ENCODE assay signal across 1 cellular context in genomic region chr2:45649855-45650806, GRCh38.
A peak's percentile ranks its signal among the peaks of the same experiment; 100 is the strongest.
TF ChIP-seq lines count a peak whose summit lies in the region.

No MANE protein-coding gene starts in this region.

TF ChIP-seq in HepG2, 621 proteins besides CTCF, POLR2A, EP300 and RAD21 (continued from another document and continues in another):
- no peak for TF ChIP-seq MYNN (CRISPR knock-in tag; IDR thresholded peaks at IDR 0.05; ENCODE audit: low read depth)
- TF ChIP-seq ZBTB33 (CRISPR knock-in tag; IDR thresholded peaks at IDR 0.05): peak; percentile 10; the same call in 1 of the 2 replicates
- TF ChIP-seq ESRRA (CRISPR knock-in tag; IDR thresholded peaks at IDR 0.05; ENCODE audit: low read depth): peak; percentile 42; the same call in 1 of the 2 replicates
- TF ChIP-seq, protein P1, sequence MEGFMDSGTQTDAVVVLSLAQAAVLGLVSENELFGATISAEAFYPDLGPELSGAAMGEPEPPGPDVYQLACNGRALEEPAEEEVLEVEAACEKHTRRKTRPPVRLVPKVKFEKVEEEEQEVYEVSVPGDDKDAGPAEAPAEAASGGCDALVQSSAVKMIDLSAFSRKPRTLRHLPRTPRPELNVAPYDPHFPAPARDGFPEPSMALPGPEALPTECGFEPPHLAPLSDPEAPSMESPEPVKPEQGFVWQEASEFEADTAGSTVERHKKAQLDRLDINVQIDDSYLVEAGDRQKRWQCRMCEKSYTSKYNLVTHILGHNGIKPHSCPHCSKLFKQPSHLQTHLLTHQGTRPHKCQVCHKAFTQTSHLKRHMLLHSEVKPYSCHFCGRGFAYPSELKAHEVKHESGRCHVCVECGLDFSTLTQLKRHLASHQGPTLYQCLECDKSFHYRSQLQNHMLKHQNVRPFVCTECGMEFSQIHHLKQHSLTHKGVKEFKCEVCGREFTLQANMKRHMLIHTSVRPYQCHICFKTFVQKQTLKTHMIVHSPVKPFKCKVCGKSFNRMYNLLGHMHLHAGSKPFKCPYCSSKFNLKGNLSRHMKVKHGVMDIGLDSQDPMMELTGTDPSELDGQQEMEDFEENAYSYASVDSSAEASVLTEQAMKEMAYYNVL (CRISPR knock-in tag; IDR thresholded peaks at IDR 0.05; ENCODE audit: borderline replicate concordance): no peak
- no peak for TF ChIP-seq HNRNPUL1 (IDR thresholded peaks at IDR 0.05; ENCODE audit: low read depth, low read length)
- TF ChIP-seq EED (CRISPR knock-in tag; IDR thresholded peaks at IDR 0.05): no peak
- peak; percentile 19; the same call in 1 of the 2 replicates for TF ChIP-seq ISL2 (CRISPR knock-in tag; IDR thresholded peaks at IDR 0.05)
- TF ChIP-seq LRRFIP1 (CRISPR knock-in tag; conservative IDR thresholded peaks at IDR 0.05): no peak
- TF ChIP-seq RARA (CRISPR knock-in tag; IDR thresholded peaks at IDR 0.05): no peak; the same call in none of the 2 replicates
- 0 out of 2 replicates have a peak, but pooled peaks have one; percentile 18 for TF ChIP-seq ZNF354B (CRISPR knock-in tag; IDR thresholded peaks at IDR 0.05)
- TF ChIP-seq KLF6 (CRISPR knock-in tag; IDR thresholded peaks at IDR 0.05): no peak
- TF ChIP-seq ZKSCAN8 (CRISPR knock-in tag; IDR thresholded peaks at IDR 0.05; ENCODE audit: borderline replicate concordance): 0 out of 2 replicates have a peak, but pooled peaks have one; percentile 29
- no peak; the same call in 1 of the 2 replicates for TF ChIP-seq ZNF574 (CRISPR knock-in tag; IDR thresholded peaks at IDR 0.05)
- TF ChIP-seq ZBTB38 (CRISPR knock-in tag; IDR thresholded peaks at IDR 0.05): no peak
- TF ChIP-seq, protein P2, sequence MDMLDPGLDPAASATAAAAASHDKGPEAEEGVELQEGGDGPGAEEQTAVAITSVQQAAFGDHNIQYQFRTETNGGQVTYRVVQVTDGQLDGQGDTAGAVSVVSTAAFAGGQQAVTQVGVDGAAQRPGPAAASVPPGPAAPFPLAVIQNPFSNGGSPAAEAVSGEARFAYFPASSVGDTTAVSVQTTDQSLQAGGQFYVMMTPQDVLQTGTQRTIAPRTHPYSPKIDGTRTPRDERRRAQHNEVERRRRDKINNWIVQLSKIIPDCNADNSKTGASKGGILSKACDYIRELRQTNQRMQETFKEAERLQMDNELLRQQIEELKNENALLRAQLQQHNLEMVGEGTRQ (IDR thresholded peaks at IDR 0.05; ENCODE audit: low read depth, low read length): peak; percentile 87
- TF ChIP-seq, protein P2 (CRISPR knock-in tag; IDR thresholded peaks at IDR 0.05; ENCODE audit: borderline replicate concordance): peak; percentile 93; the same call in 1 of the 2 replicates
- no peak for TF ChIP-seq HHEX (CRISPR knock-in tag; IDR thresholded peaks at IDR 0.05)
- TF ChIP-seq ZNF552 (CRISPR knock-in tag; IDR thresholded peaks at IDR 0.05; ENCODE audit: borderline replicate concordance): no peak
- TF ChIP-seq SPEN (CRISPR knock-in tag; IDR thresholded peaks at IDR 0.05; ENCODE audit: low read depth): no peak
- no peak for TF ChIP-seq GATA4 (IDR thresholded peaks at IDR 0.05; ENCODE audit: borderline replicate concordance, low read depth)
- TF ChIP-seq ZNF225 (CRISPR knock-in tag; IDR thresholded peaks at IDR 0.05): peak; percentile 45; the same call in 1 of the 2 replicates
- peak; percentile 86 for TF ChIP-seq ZNF777 (CRISPR knock-in tag; IDR thresholded peaks at IDR 0.05)
- TF ChIP-seq ZNF383 (CRISPR knock-in tag; IDR thresholded peaks at IDR 0.05; ENCODE audit: borderline replicate concordance): 0 out of 2 replicates have a peak, but pooled peaks have one; percentile 4
- TF ChIP-seq ZEB1 (IDR thresholded peaks at IDR 0.05; ENCODE audit: insufficient replicate concordance, low read depth): no peak
- peak; percentile 27 for TF ChIP-seq KAT7 (CRISPR knock-in tag; IDR thresholded peaks at IDR 0.05; ENCODE audit: borderline replicate concordance)
- TF ChIP-seq ZNF280D (CRISPR knock-in tag; IDR thresholded peaks at IDR 0.05): no peak
- TF ChIP-seq ETV6 (CRISPR knock-in tag; conservative IDR thresholded peaks at IDR 0.05): peak; percentile 54; the same call in 1 of the 2 replicates
- TF ChIP-seq, protein P3, sequence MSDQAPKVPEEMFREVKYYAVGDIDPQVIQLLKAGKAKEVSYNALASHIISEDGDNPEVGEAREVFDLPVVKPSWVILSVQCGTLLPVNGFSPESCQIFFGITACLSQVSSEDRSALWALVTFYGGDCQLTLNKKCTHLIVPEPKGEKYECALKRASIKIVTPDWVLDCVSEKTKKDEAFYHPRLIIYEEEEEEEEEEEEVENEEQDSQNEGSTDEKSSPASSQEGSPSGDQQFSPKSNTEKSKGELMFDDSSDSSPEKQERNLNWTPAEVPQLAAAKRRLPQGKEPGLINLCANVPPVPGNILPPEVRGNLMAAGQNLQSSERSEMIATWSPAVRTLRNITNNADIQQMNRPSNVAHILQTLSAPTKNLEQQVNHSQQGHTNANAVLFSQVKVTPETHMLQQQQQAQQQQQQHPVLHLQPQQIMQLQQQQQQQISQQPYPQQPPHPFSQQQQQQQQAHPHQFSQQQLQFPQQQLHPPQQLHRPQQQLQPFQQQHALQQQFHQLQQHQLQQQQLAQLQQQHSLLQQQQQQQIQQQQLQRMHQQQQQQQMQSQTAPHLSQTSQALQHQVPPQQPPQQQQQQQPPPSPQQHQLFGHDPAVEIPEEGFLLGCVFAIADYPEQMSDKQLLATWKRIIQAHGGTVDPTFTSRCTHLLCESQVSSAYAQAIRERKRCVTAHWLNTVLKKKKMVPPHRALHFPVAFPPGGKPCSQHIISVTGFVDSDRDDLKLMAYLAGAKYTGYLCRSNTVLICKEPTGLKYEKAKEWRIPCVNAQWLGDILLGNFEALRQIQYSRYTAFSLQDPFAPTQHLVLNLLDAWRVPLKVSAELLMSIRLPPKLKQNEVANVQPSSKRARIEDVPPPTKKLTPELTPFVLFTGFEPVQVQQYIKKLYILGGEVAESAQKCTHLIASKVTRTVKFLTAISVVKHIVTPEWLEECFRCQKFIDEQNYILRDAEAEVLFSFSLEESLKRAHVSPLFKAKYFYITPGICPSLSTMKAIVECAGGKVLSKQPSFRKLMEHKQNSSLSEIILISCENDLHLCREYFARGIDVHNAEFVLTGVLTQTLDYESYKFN (CRISPR knock-in tag; conservative IDR thresholded peaks at IDR 0.05): peak; percentile 46; the same call in 1 of the 2 replicates
- peak; percentile 78 for TF ChIP-seq MAX (IDR thresholded peaks at IDR 0.05)
- TF ChIP-seq KLF13 (CRISPR knock-in tag; IDR thresholded peaks at IDR 0.05): 0 out of 2 replicates have a peak, but pooled peaks have one; percentile 13
- no peak for TF ChIP-seq ZNF570 (CRISPR knock-in tag; IDR thresholded peaks at IDR 0.05; ENCODE audit: borderline replicate concordance)
- TF ChIP-seq, protein P4, sequence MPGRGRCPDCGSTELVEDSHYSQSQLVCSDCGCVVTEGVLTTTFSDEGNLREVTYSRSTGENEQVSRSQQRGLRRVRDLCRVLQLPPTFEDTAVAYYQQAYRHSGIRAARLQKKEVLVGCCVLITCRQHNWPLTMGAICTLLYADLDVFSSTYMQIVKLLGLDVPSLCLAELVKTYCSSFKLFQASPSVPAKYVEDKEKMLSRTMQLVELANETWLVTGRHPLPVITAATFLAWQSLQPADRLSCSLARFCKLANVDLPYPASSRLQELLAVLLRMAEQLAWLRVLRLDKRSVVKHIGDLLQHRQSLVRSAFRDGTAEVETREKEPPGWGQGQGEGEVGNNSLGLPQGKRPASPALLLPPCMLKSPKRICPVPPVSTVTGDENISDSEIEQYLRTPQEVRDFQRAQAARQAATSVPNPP (CRISPR knock-in tag; IDR thresholded peaks at IDR 0.05): no peak
